8 cellular contexts compared by ENCODE assay signal in genomic region chr19:13118424-13119193, GRCh38. TPM values are rescaled to one million over a fixed set of nuclear protein-coding genes. Genes with fewer than 3 reads are reported as not detected.
A peak's percentile ranks its signal among the peaks of the same experiment; 100 is the strongest.
DNase-seq lines count a peak whose midpoint lies in the region; ATAC-seq and TF ChIP-seq lines count a peak whose summit lies in the region.

No MANE protein-coding gene starts in this region.

- H3K27me3 Mint-ChIP-seq in CD4-positive, CD25-positive, alpha-beta regulatory T cell, result no peaks in the 10 kb centered on the region
- no peaks in the 10 kb centered on the region for H3K27me3 Mint-ChIP-seq in activated T-helper 2 cell treated with anti-CD3 and anti-CD28 coated beads, Interferon-gamma antibody, Interleukin-2, Interleukin-4, amounts not matched to agents 10 μg/mL and 5 μg/mL and 100 μg/mL, durations not matched to agents 14 hours and 24 hours and 36 hours (ENCODE audit: low read depth)

- H3K27ac Mint-ChIP-seq in CD4-positive, CD25-positive, alpha-beta regulatory T cell, result peak overlapping the region; percentile 64 to 90 (median 80)
- H3K27ac Mint-ChIP-seq in activated T-helper 2 cell treated with anti-CD3 and anti-CD28 coated beads, Interferon-gamma antibody, Interleukin-2, Interleukin-4, amounts not matched to agents 10 μg/mL and 5 μg/mL and 100 μg/mL, durations not matched to agents 14 hours and 24 hours and 36 hours, result peak overlapping the region; percentile 81

- peaks cover 7% of the 10 kb centered on the region for H3K36me3 ChIP-seq in CD4-positive, CD25-positive, alpha-beta regulatory T cell (ENCODE audit: control insufficient read depth, insufficient read depth, low read length)

- peak in 2 of 3 donors; percentile 42 to 47 for DNase-seq in CD4-positive, CD25-positive, alpha-beta regulatory T cell
- peak; percentile 42 for DNase-seq in NCI-H1105 treated with DMSO at 0.1 percent for 48 hours (lab: John Stamatoyannopoulos, UW)
- DNase-seq in activated T-helper 2 cell treated with anti-CD3 and anti-CD28 coated beads, Interferon-gamma antibody, Interleukin-2, Interleukin-4, amounts not matched to agents 10 μg/mL and 5 μg/mL and 100 μg/mL, durations not matched to agents 14 hours and 24 hours and 36 hours (ENCODE audit: low spot score), result peak; percentile 39
- DNase-seq in left ventricle myocardium superior, result peak; percentile 64
- peak; percentile 22 for DNase-seq in renal cortical epithelial cell (ENCODE audit: low read depth)
- no peak for DNase-seq in COLO829 (ENCODE audit: low spot score)

- ATAC-seq in CD4-positive, CD25-positive, alpha-beta regulatory T cell (ENCODE audit: low read depth in 2 of 2), result no peak
- ATAC-seq in left ventricle myocardium superior (no peak), GM21576 (IDR thresholded peaks at IDR 0.05; ENCODE audit: unreplicated experiment) (no peak)

- H3K9me3 Mint-ChIP-seq in CD4-positive, CD25-positive, alpha-beta regulatory T cell, result no peaks in the 10 kb centered on the region
- H3K9me3 Mint-ChIP-seq in activated T-helper 2 cell treated with anti-CD3 and anti-CD28 coated beads, Interferon-gamma antibody, Interleukin-2, Interleukin-4, amounts not matched to agents 10 μg/mL and 5 μg/mL and 100 μg/mL, durations not matched to agents 14 hours and 24 hours and 36 hours, result no peaks in the 10 kb centered on the region

- H3K27me3 ChIP-seq in CD4-positive, CD25-positive, alpha-beta regulatory T cell (ENCODE audit: control insufficient read depth, insufficient read depth, low read length), result no peaks in the 10 kb centered on the region

- H3K4me1 ChIP-seq in CD4-positive, CD25-positive, alpha-beta regulatory T cell (ENCODE audit: control insufficient read depth, insufficient read depth, low read length, poor library complexity, severe bottlenecking), result peaks cover 42% of the 10 kb centered on the region

- H3K27ac ChIP-seq in CD4-positive, CD25-positive, alpha-beta regulatory T cell (ENCODE audit: insufficient read depth, low read length, poor library complexity, severe bottlenecking), result peak overlapping the region; percentile 51

- peaks cover 5 to 72% (median 25%) of the 10 kb centered on the region in 4 donors for H3K4me1 Mint-ChIP-seq in CD4-positive, CD25-positive, alpha-beta regulatory T cell
- H3K4me1 Mint-ChIP-seq in activated T-helper 2 cell treated with anti-CD3 and anti-CD28 coated beads, Interferon-gamma antibody, Interleukin-2, Interleukin-4, amounts not matched to agents 10 μg/mL and 5 μg/mL and 100 μg/mL, durations not matched to agents 14 hours and 24 hours and 36 hours (ENCODE audit: low read depth), result peaks cover 43% of the 10 kb centered on the region

- H3K36me3 Mint-ChIP-seq in CD4-positive, CD25-positive, alpha-beta regulatory T cell, result no peaks in the 10 kb centered on the region
- H3K36me3 Mint-ChIP-seq in activated T-helper 2 cell treated with anti-CD3 and anti-CD28 coated beads, Interferon-gamma antibody, Interleukin-2, Interleukin-4, amounts not matched to agents 10 μg/mL and 5 μg/mL and 100 μg/mL, durations not matched to agents 14 hours and 24 hours and 36 hours (ENCODE audit: low read depth), result peaks cover 47% of the 10 kb centered on the region

- TF ChIP-seq POLR2A in GM19193 (IDR thresholded peaks at IDR 0.05; ENCODE audit: extremely low read depth, insufficient read depth, insufficient read length), result peak; percentile 25

- H3K4me3 ChIP-seq in CD4-positive, CD25-positive, alpha-beta regulatory T cell (ENCODE audit: low read depth, low read length), result peak overlapping the region; percentile 37

- H3K9me3 ChIP-seq in CD4-positive, CD25-positive, alpha-beta regulatory T cell (ENCODE audit: control insufficient read depth in 2 of 2, low read length in 2 of 2), result no peaks in the 10 kb centered on the region

- intact Hi-C loops in activated T-helper 2 cell treated with anti-CD3 and anti-CD28 coated beads, Interferon-gamma antibody, Interleukin-2, Interleukin-4, amounts not matched to agents 10 μg/mL and 5 μg/mL and 100 μg/mL, durations not matched to agents 14 hours and 24 hours and 36 hours (cut with micrococcal nuclease), result loop anchor here (1.0 kb wide), 1 partner anchor 14 kb away; no protein-coding TSS in a partner anchor
- intact Hi-C loops in left ventricle myocardium superior (cut with micrococcal nuclease), result no loop called here

- H3K4me3 Mint-ChIP-seq in CD4-positive, CD25-positive, alpha-beta regulatory T cell, result peak overlapping the region; percentile 82 to 92 (median 86)
- peak overlapping the region; percentile 86 for H3K4me3 Mint-ChIP-seq in activated T-helper 2 cell treated with anti-CD3 and anti-CD28 coated beads, Interferon-gamma antibody, Interleukin-2, Interleukin-4, amounts not matched to agents 10 μg/mL and 5 μg/mL and 100 μg/mL, durations not matched to agents 14 hours and 24 hours and 36 hours (ENCODE audit: low read depth)

RNA-seq across cellular contexts. Expression of gene NACC1, which starts 0.5 kb away (rescaled TPM):
- 25.4 TPM for total RNA-seq in CD4-positive, CD25-positive, alpha-beta regulatory T cell
- 1 to 10 TPM in 2 of 4 donors, under 1 TPM in 2; 0.71 to 2.5 (median 1.2) TPM for polyA plus RNA-seq in CD4-positive, CD25-positive, alpha-beta regulatory T cell
- total RNA-seq in activated T-helper 2 cell treated with anti-CD3 and anti-CD28 coated beads, Interferon-gamma antibody, Interleukin-2, Interleukin-4, amounts not matched to agents 10 μg/mL and 5 μg/mL and 100 μg/mL, durations not matched to agents 14 hours and 24 hours and 36 hours, result 117 and 132 TPM in 2 replicates
- 50.0 TPM for total RNA-seq in left ventricle myocardium superior
- 36.5 and 119 TPM in 2 replicates for total RNA-seq in renal cortical epithelial cell

RNA-seq across cellular contexts. Expression of gene TRMT1, which starts 2.1 kb away (rescaled TPM):
- total RNA-seq in CD4-positive, CD25-positive, alpha-beta regulatory T cell, result 57.6 TPM
- polyA plus RNA-seq in CD4-positive, CD25-positive, alpha-beta regulatory T cell, result 10 to 100 TPM; 16.0 to 22.3 (median 19.9) TPM
- 112 and 116 TPM in 2 replicates for total RNA-seq in activated T-helper 2 cell treated with anti-CD3 and anti-CD28 coated beads, Interferon-gamma antibody, Interleukin-2, Interleukin-4, amounts not matched to agents 10 μg/mL and 5 μg/mL and 100 μg/mL, durations not matched to agents 14 hours and 24 hours and 36 hours
- total RNA-seq in left ventricle myocardium superior (22.4 TPM), renal cortical epithelial cell (30.0 and 32.8 TPM in 2 replicates)

RNA-seq across cellular contexts. Expression of gene LYL1, which starts 16.0 kb away (rescaled TPM):
- 8.7 TPM for total RNA-seq in CD4-positive, CD25-positive, alpha-beta regulatory T cell
- polyA plus RNA-seq in CD4-positive, CD25-positive, alpha-beta regulatory T cell, result 10 to 100 TPM in 1 of 4 donors, 1 to 10 TPM in 3; 6.5 to 14.2 (median 7.5) TPM
- total RNA-seq in activated T-helper 2 cell treated with anti-CD3 and anti-CD28 coated beads, Interferon-gamma antibody, Interleukin-2, Interleukin-4, amounts not matched to agents 10 μg/mL and 5 μg/mL and 100 μg/mL, durations not matched to agents 14 hours and 24 hours and 36 hours, result 5.5 and 5.6 TPM in 2 replicates
- 8.8 TPM for total RNA-seq in left ventricle myocardium superior
- 0.20 and 1.7 TPM in 2 replicates for total RNA-seq in renal cortical epithelial cell

RNA-seq across cellular contexts. Expression of gene STX10, which starts 31.6 kb away (rescaled TPM):
- total RNA-seq in CD4-positive, CD25-positive, alpha-beta regulatory T cell, result 56.5 TPM
- 10 to 100 TPM; 52.4 to 68.2 (median 58.9) TPM for polyA plus RNA-seq in CD4-positive, CD25-positive, alpha-beta regulatory T cell
- 68.9 and 69.1 TPM in 2 replicates for total RNA-seq in activated T-helper 2 cell treated with anti-CD3 and anti-CD28 coated beads, Interferon-gamma antibody, Interleukin-2, Interleukin-4, amounts not matched to agents 10 μg/mL and 5 μg/mL and 100 μg/mL, durations not matched to agents 14 hours and 24 hours and 36 hours
- total RNA-seq in left ventricle myocardium superior, result 46.4 TPM
- 37.1 and 67.0 TPM in 2 replicates for total RNA-seq in renal cortical epithelial cell

RNA-seq across cellular contexts. Expression of gene IER2, which starts 31.6 kb away (rescaled TPM):
- 478 TPM for total RNA-seq in CD4-positive, CD25-positive, alpha-beta regulatory T cell
- polyA plus RNA-seq in CD4-positive, CD25-positive, alpha-beta regulatory T cell, result 100 to 1,000 TPM; 144 to 234 (median 197) TPM
- 140 and 143 TPM in 2 replicates for total RNA-seq in activated T-helper 2 cell treated with anti-CD3 and anti-CD28 coated beads, Interferon-gamma antibody, Interleukin-2, Interleukin-4, amounts not matched to agents 10 μg/mL and 5 μg/mL and 100 μg/mL, durations not matched to agents 14 hours and 24 hours and 36 hours
- total RNA-seq in left ventricle myocardium superior, result 19.8 TPM
- 15.6 and 27.9 TPM in 2 replicates for total RNA-seq in renal cortical epithelial cell
